ENCODE assay signal across 17 cellular contexts in the genomic region with DNA sequence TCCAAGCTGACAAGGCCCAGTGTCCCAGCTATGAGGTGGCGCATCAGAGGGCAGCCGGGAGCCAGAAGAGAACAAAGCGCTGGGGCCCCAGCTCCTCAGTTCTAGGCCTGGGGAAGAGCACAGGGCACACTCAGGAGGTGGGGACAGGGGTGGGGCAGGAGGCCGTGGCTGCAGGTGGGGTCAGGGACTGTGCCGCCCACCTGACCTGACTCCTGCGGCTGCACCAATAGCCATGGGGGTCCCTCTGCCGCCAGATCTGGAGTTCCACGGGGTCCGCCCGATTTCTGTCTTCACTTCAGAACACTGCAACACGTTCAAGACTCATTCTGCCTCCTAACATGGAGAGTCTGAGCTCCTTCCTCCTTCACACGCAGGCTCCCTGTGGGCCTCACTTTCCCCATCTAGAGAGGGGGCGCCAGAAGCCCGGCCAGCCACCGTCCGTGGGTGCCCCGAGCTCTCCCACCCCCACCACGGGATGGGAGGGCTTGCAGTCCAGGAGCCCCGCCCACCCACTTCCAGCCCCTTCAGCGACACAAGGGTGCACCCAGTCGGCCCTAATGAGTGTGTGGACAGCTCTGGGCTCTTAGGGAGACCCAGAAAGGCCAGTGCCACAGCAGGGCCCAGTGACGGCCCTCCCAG.
DNase-seq lines count a peak whose midpoint lies in the region; ATAC-seq and TF ChIP-seq lines count a peak whose summit lies in the region.
"Had no signal": no experiment of that assay in that cellular context is flagged by ENCODE, and none has a peak within 500 bp of the region (broad histone marks: within the 10 kb centered on the region; RNA-seq: fewer than 3 reads in every experiment).

No MANE protein-coding gene starts in this region.

- TF ChIP-seq POLR2A in spleen (IDR thresholded peaks at IDR 0.05), result no peak

- TF ChIP-seq CTCF in WTC11 (IDR thresholded peaks at IDR 0.05), result no peak
- no peak for TF ChIP-seq CTCF in spleen (IDR thresholded peaks at IDR 0.05 in 8 of 11, conservative IDR thresholded peaks at IDR 0.05 in 3 of 11)

- intact Hi-C loops in left ventricle myocardium superior (cut with micrococcal nuclease) (no loop called here), Right ventricle myocardium superior (cut with DNase I) (no loop called here), spleen (cut with DNase I; ENCODE audit: low total_unique reads) (no loop called here)

- no peak overlapping the region for H3K4me3 Mint-ChIP-seq in WTC11
- H3K4me3 Mint-ChIP-seq: B cell; CD4-positive, alpha-beta memory T cell had no signal

- H3K27me3 Mint-ChIP-seq in WTC11 (ENCODE audit: low read depth), result no peaks in the 10 kb centered on the region; the same call in 1 of the 2 replicates
- H3K27me3 Mint-ChIP-seq: B cell had no signal

- H3K9me3 Mint-ChIP-seq in WTC11, result no peaks in the 10 kb centered on the region

- no peaks in the 10 kb centered on the region for H3K4me1 Mint-ChIP-seq in WTC11

- ATAC-seq in left ventricle myocardium superior (no peak), Right ventricle myocardium superior (ENCODE audit: poor library complexity) (no peak), WTC11 (peak; percentile 27), HG03280 (IDR thresholded peaks at IDR 0.05; ENCODE audit: unreplicated experiment) (no peak)
- ATAC-seq: Panc1 had no signal

- CTCF ChIA-PET in WTC11 (lab: Charles Lee), result interaction anchor here (1.0 kb wide), 3 partner anchors 10 to 195 kb away, joined by 3 to 4 read pairs (median 3); no protein-coding TSS in a partner anchor

- no peak overlapping the region for H3K27ac ChIP-seq in spleen

- POLR2A ChIA-PET in WTC11 (lab: Charles Lee), result no interaction called here

- peaks cover 0 to 48% (median 5%) of the 10 kb centered on the region in 6 donors for H3K36me3 ChIP-seq in spleen
- no peaks in the 10 kb centered on the region for H3K36me3 ChIP-seq in MG63

- 85 to 93% (median 88%) methylated on average over 17 to 22 of the region's 22 CpGs for WGBS in spleen, 5 donors

- peaks cover 0 to 29% (median 19%) of the 10 kb centered on the region in 6 donors for H3K4me1 ChIP-seq in spleen

- DNase-seq in left ventricle myocardium superior (peak; percentile 18), Right ventricle myocardium superior (no peak), WTC11 (ENCODE audit: low spot score) (no peak), iPS-NIHi11 (ENCODE audit: low spot score) (peak; percentile 62), spleen (peak; percentile 51), MG63 (no peak)
- no peak for DNase-seq in activated CD4-positive, alpha-beta T cell treated with anti-CD3 and anti-CD28 coated beads, Interleukin-2, amount 50 U/mL, for 1 hour
- DNase-seq: CD4-positive, alpha-beta memory T cell; DMS79; NCI-H1105 treated with DMSO at 0.1 percent for 48 hours; NCI-H187; NCI-H446 treated with DMSO at 0.1 percent for 48 hours; NCI-H82; SHP77 had no signal

- H3K36me3 Mint-ChIP-seq in WTC11, result no peaks in the 10 kb centered on the region

- no peak overlapping the region for H3K27ac Mint-ChIP-seq in WTC11
- H3K27ac Mint-ChIP-seq: B cell; CD4-positive, alpha-beta memory T cell had no signal

- no peak overlapping the region for H3K4me3 ChIP-seq in spleen
- no peak overlapping the region for H3K4me3 ChIP-seq in MG63

- H3K27me3 ChIP-seq in spleen (replicated peaks in 1 of 7) (no peaks in the 10 kb centered on the region), MG63 (no peaks in the 10 kb centered on the region)

- no peaks in the 10 kb centered on the region for H3K9me3 ChIP-seq in spleen
- H3K9me3 ChIP-seq in MG63, result no peaks in the 10 kb centered on the region

TF ChIP-seq in WTC11, 78 proteins besides CTCF, POLR2A, EP300 and RAD21:
- TF ChIP-seq CREM (CRISPR knock-in tag; IDR thresholded peaks at IDR 0.05), result no peak

Comparison
In these comparisons a context has a peak if more than half of its experiments do, and no peak if none do; other contexts are left out.
1. DNase-seq: peak in left ventricle myocardium superior (single experiment), iPS-NIHi11 (single experiment) and spleen (single experiment); none in Right ventricle myocardium superior (single experiment), WTC11 (single experiment), MG63 (single experiment) and activated CD4-positive, alpha-beta T cell treated with anti-CD3 and anti-CD28 coated beads, Interleukin-2, amount 50 U/mL, for 1 hour (single experiment).